8 cellular contexts compared by ENCODE assay signal in genomic region chr9:35882265-35882848, GRCh38. TPM values are rescaled to one million over a fixed set of nuclear protein-coding genes. Genes with fewer than 3 reads are reported as not detected.
DNase-seq lines count a peak whose midpoint lies in the region; ATAC-seq and TF ChIP-seq lines count a peak whose summit lies in the region.

No MANE protein-coding gene starts in this region.

- H3K9me2 ChIP-seq in MM.1S (replicated peaks; ENCODE audit: insufficient read depth, low read length): no peaks in the 10 kb centered on the region

- no peak overlapping the region for H3K27ac ChIP-seq in MM.1S (ENCODE audit: low read length)
- H3K27ac ChIP-seq in SJSA1: no peak overlapping the region
- H3K27ac ChIP-seq in parathyroid adenoma: no peak overlapping the region

- peak; percentile 98 for TF ChIP-seq CTCF in MM.1S (IDR thresholded peaks at IDR 0.05; ENCODE audit: low read length)
- TF ChIP-seq CTCF in parathyroid adenoma (IDR thresholded peaks at IDR 0.05): peak; percentile 82
- peak; percentile 99 for TF ChIP-seq CTCF in type B pancreatic cell (conservative IDR thresholded peaks at IDR 0.05)

- no peaks in the 10 kb centered on the region for H3K9me3 ChIP-seq in MM.1S (replicated peaks; ENCODE audit: insufficient read depth, low read length)
- no peaks in the 10 kb centered on the region for H3K9me3 ChIP-seq in SJSA1 (replicated peaks)
- no peaks in the 10 kb centered on the region for H3K9me3 ChIP-seq in parathyroid adenoma (ENCODE audit: control insufficient read depth, low read length)

- H3K27me3 ChIP-seq in MM.1S (replicated peaks; ENCODE audit: insufficient read depth, low read length) (no peaks in the 10 kb centered on the region), SJSA1 (replicated peaks) (no peaks in the 10 kb centered on the region), parathyroid adenoma (ENCODE audit: control insufficient read depth, insufficient read depth, low read length) (no peaks in the 10 kb centered on the region)

- H3K4me3 ChIP-seq in MM.1S (ENCODE audit: low read length) (no peak overlapping the region), SJSA1 (no peak overlapping the region), parathyroid adenoma (ENCODE audit: low read depth, low read length) (no peak overlapping the region)

- H3K4me3 Mint-ChIP-seq in type B pancreatic cell: no peak overlapping the region

- H3K9me3 Mint-ChIP-seq in type B pancreatic cell: peaks cover 2% of the 10 kb centered on the region

- no peaks in the 10 kb centered on the region for H4K20me1 ChIP-seq in MM.1S (ENCODE audit: insufficient read depth, low read length)

- H3K4me1 ChIP-seq in MM.1S (ENCODE audit: low read length): no peaks in the 10 kb centered on the region
- H3K4me1 ChIP-seq in SJSA1 (replicated peaks): 0 out of 2 replicates have a peak, but pooled peaks cover 4% of the 10 kb centered on the region
- H3K4me1 ChIP-seq in parathyroid adenoma: no peaks in the 10 kb centered on the region

- H2AFZ ChIP-seq in MM.1S (ENCODE audit: low read length) (no peak overlapping the region), parathyroid adenoma (no peak overlapping the region)

- no peaks in the 10 kb centered on the region for H3K4me1 Mint-ChIP-seq in type B pancreatic cell (ENCODE audit: unreplicated experiment)

- H3K9ac ChIP-seq in MM.1S (ENCODE audit: low read length) (no peak overlapping the region), parathyroid adenoma (no peak overlapping the region)

- H3F3A ChIP-seq in MM.1S (ENCODE audit: insufficient read depth, low read length): no peaks in the 10 kb centered on the region

- H3K36me3 ChIP-seq in MM.1S (replicated peaks; ENCODE audit: insufficient read depth, low read length) (no peaks in the 10 kb centered on the region), SJSA1 (no peaks in the 10 kb centered on the region), parathyroid adenoma (ENCODE audit: control insufficient read depth, insufficient read depth, low read length) (no peaks in the 10 kb centered on the region)

- H3K4me2 ChIP-seq in MM.1S (ENCODE audit: low read depth, low read length) (no peak overlapping the region), parathyroid adenoma (ENCODE audit: low read length) (no peak overlapping the region)

- H3K79me2 ChIP-seq in MM.1S (ENCODE audit: low read length) (no peaks in the 10 kb centered on the region), parathyroid adenoma (no peaks in the 10 kb centered on the region)

- H3K36me3 Mint-ChIP-seq in type B pancreatic cell: no peaks in the 10 kb centered on the region

- peaks cover 17% of the 10 kb centered on the region for H3K27me3 Mint-ChIP-seq in type B pancreatic cell

- DNase-seq in DMS79 (lab: John Stamatoyannopoulos, UW): peak; percentile 32
- DNase-seq in MM.1S: peak; percentile 70
- DNase-seq in SJSA1 (ENCODE audit: low read depth in 1 of 2, low spot score in 2 of 2): peak; percentile 37 to 63
- DNase-seq in activated naive CD4-positive, alpha-beta T cell treated with Interleukin-2 at 50 U/mL for 16 hours: peak; percentile 80
- DNase-seq in globus pallidus (ENCODE audit: low spot score): peak; percentile 80
- peak; percentile 85 for DNase-seq in type B pancreatic cell (ENCODE audit: extremely low spot score, unreplicated experiment)

- H3K27ac Mint-ChIP-seq in type B pancreatic cell: no peak overlapping the region

- ATAC-seq in GM18909 (IDR thresholded peaks at IDR 0.05; ENCODE audit: poor library complexity, unreplicated experiment): no peak

RNA-seq across cellular contexts. Expression of gene OR13J1, which starts 12.2 kb away (rescaled TPM):
- total RNA-seq in SJSA1 (2014; rRNA removed; shearing (Covaris generic)): not detected in 2 replicates
- total RNA-seq in type B pancreatic cell (ENCODE audit: low replicate concordance): not detected in 2 replicates

RNA-seq across cellular contexts. Expression of gene HRCT1, which starts 23.6 kb away (rescaled TPM):
- total RNA-seq in SJSA1 (2014; rRNA removed; shearing (Covaris generic)): 0.63 TPM in 1 of 2 replicates, not detected in the other
- 0.40 TPM in 1 of 2 replicates, not detected in the other for total RNA-seq in type B pancreatic cell (ENCODE audit: low replicate concordance)

RNA-seq across cellular contexts. Expression of gene SPAAR, which starts 26.9 kb away (rescaled TPM):
- not detected in 2 replicates for total RNA-seq in SJSA1 (2014; rRNA removed; shearing (Covaris generic))
- not detected in 2 replicates for total RNA-seq in type B pancreatic cell (ENCODE audit: low replicate concordance)

RNA-seq across cellular contexts. Expression of gene TMEM8B, which starts 53.3 kb away (rescaled TPM):
- 1.4 and 2.8 TPM in 2 replicates for total RNA-seq in SJSA1 (2014; rRNA removed; shearing (Covaris generic))
- 13.8 and 27.2 TPM in 2 replicates for total RNA-seq in type B pancreatic cell (ENCODE audit: low replicate concordance)

RNA-seq across cellular contexts. Expression of gene FAM221B, which starts 53.8 kb away (rescaled TPM):
- not detected in 2 replicates for total RNA-seq in SJSA1 (2014; rRNA removed; shearing (Covaris generic))
- 1.1 TPM in 1 of 2 replicates, not detected in the other for total RNA-seq in type B pancreatic cell (ENCODE audit: low replicate concordance)

Comparison
In these comparisons a context has a peak if more than half of its experiments do, and no peak if none do; other contexts are left out.
1. DNase-seq: peak in every context shown above with its lines; median percentile 85 in type B pancreatic cell; 80 in activated naive CD4-positive, alpha-beta T cell treated with Interleukin-2 at 50 U/mL for 16 hours; 80 in globus pallidus; 70 in MM.1S; 50 in SJSA1; 32 in DMS79.